18 cellular contexts compared by ENCODE assay signal in the genomic region with DNA sequence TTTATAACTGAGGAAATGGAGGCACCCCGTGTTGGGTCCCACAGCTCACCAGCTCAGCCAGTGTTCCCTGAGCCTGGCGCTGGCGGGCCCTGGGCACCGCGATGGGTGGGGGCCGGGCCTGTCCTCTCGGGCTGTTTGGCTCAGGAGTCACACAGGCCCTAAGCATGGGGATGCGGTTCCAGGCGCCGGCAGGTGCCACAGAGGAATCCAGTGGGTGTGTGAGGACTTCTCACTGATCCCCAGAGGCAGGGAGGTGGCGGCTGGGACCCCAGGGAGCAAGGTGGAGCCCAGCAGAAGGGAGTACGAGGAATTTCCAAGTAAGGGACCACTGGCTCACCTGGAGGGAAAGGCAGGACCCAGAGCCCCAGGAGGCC. TPM values are rescaled to one million over a fixed set of nuclear protein-coding genes. Genes with fewer than 3 reads are reported as not detected.
DNase-seq lines count a peak whose midpoint lies in the region; ATAC-seq and FAIRE-seq lines count a peak whose summit lies in the region.
"Had no signal": no experiment of that assay in that cellular context is flagged by ENCODE, and none has a peak within 500 bp of the region (broad histone marks: within the 10 kb centered on the region; RNA-seq: fewer than 3 reads in every experiment).

No MANE protein-coding gene starts in this region.

- intact Hi-C loops in activated CD4-positive, alpha-beta memory T cell treated with anti-CD3 and anti-CD28 coated beads for 36 hours (cut with micrococcal nuclease): no loop called here
- intact Hi-C loops in sciatic nerve (cut with DNase I): no loop called here

- FAIRE-seq in HTR-8/SVneo (lab: Jason Lieb, UNC): no peak
- FAIRE-seq: A549, HepG2 had no signal

- H3K27me3 Mint-ChIP-seq in activated CD4-positive, alpha-beta memory T cell treated with anti-CD3 and anti-CD28 coated beads for 36 hours: peaks cover 1% of the 10 kb centered on the region
- peaks cover 8% of the 10 kb centered on the region for H3K27me3 Mint-ChIP-seq in activated CD4-positive, alpha-beta memory T cell treated with anti-CD3 and anti-CD28 coated beads, Interleukin-2, amount 10 ng/mL, durations not matched to agents 7 days and 5 days
- peaks cover under 1% of the 10 kb centered on the region for H3K27me3 Mint-ChIP-seq in CD4-positive, CD25-positive, alpha-beta regulatory T cell
- peaks cover 5% of the 10 kb centered on the region for H3K27me3 Mint-ChIP-seq in activated naive CD8-positive, alpha-beta T cell treated with anti-CD3 and anti-CD28 coated beads for 36 hours

- no peak overlapping the region for H3K4me3 Mint-ChIP-seq in activated CD4-positive, alpha-beta memory T cell treated with anti-CD3 and anti-CD28 coated beads for 36 hours
- H3K4me3 Mint-ChIP-seq in activated CD4-positive, alpha-beta memory T cell treated with anti-CD3 and anti-CD28 coated beads, Interleukin-2, amount 10 ng/mL, durations not matched to agents 7 days and 5 days: no peak overlapping the region
- no peak overlapping the region for H3K4me3 Mint-ChIP-seq in CD4-positive, CD25-positive, alpha-beta regulatory T cell
- H3K4me3 Mint-ChIP-seq in activated naive CD8-positive, alpha-beta T cell treated with anti-CD3 and anti-CD28 coated beads for 36 hours: no peak overlapping the region

- no peak for ATAC-seq in CD4-positive, CD25-positive, alpha-beta regulatory T cell (ENCODE audit: low read depth in 2 of 2)
- no peak for ATAC-seq in sciatic nerve
- no peak for ATAC-seq in HG02759 (IDR thresholded peaks at IDR 0.05; ENCODE audit: unreplicated experiment)
- ATAC-seq: Panc1 had no signal

- no peaks in the 10 kb centered on the region for H3K9me3 ChIP-seq in CD4-positive, CD25-positive, alpha-beta regulatory T cell (ENCODE audit: control insufficient read depth in 2 of 2, low read length in 2 of 2)
- H3K9me3 ChIP-seq: A549, MG63 had no signal

- no peaks in the 10 kb centered on the region for H3K9me3 Mint-ChIP-seq in activated CD4-positive, alpha-beta memory T cell treated with anti-CD3 and anti-CD28 coated beads for 36 hours
- H3K9me3 Mint-ChIP-seq in activated CD4-positive, alpha-beta memory T cell treated with anti-CD3 and anti-CD28 coated beads, Interleukin-2, amount 10 ng/mL, durations not matched to agents 7 days and 5 days: peaks cover 5% of the 10 kb centered on the region
- peaks cover 0 to 1% (median 0%) of the 10 kb centered on the region in 7 donors for H3K9me3 Mint-ChIP-seq in CD4-positive, CD25-positive, alpha-beta regulatory T cell
- H3K9me3 Mint-ChIP-seq in activated naive CD8-positive, alpha-beta T cell treated with anti-CD3 and anti-CD28 coated beads for 36 hours: no peaks in the 10 kb centered on the region

- H3K27ac Mint-ChIP-seq in activated CD4-positive, alpha-beta memory T cell treated with anti-CD3 and anti-CD28 coated beads for 36 hours: peak overlapping the region; percentile 97
- H3K27ac Mint-ChIP-seq in activated CD4-positive, alpha-beta memory T cell treated with anti-CD3 and anti-CD28 coated beads, Interleukin-2, amount 10 ng/mL, durations not matched to agents 7 days and 5 days: no peak overlapping the region
- H3K27ac Mint-ChIP-seq in CD4-positive, CD25-positive, alpha-beta regulatory T cell: peak overlapping the region in 2 of 3 donors; percentile 18 to 71
- peak overlapping the region; percentile 98 for H3K27ac Mint-ChIP-seq in activated naive CD8-positive, alpha-beta T cell treated with anti-CD3 and anti-CD28 coated beads for 36 hours

- H3K36me3 ChIP-seq in CD4-positive, CD25-positive, alpha-beta regulatory T cell (ENCODE audit: control insufficient read depth, insufficient read depth, low read length): no peaks in the 10 kb centered on the region
- H3K36me3 ChIP-seq: MG63 had no signal

- POLR2A ChIA-PET in activated CD4-positive, alpha-beta memory T cell treated with anti-CD3 and anti-CD28 coated beads for 36 hours (lab: Charles Lee): interaction anchor here (1.1 kb wide), 1 partner anchor 31 kb away, joined by 3 read pairs; no protein-coding TSS in a partner anchor
- POLR2A ChIA-PET in activated CD4-positive, alpha-beta memory T cell treated with anti-CD3 and anti-CD28 coated beads, Interleukin-2, amount 10 ng/mL, durations not matched to agents 7 days and 5 days (lab: Charles Lee): no interaction called here

- peaks cover 51% of the 10 kb centered on the region for H3K4me1 Mint-ChIP-seq in activated CD4-positive, alpha-beta memory T cell treated with anti-CD3 and anti-CD28 coated beads for 36 hours (ENCODE audit: low read depth)
- H3K4me1 Mint-ChIP-seq in activated CD4-positive, alpha-beta memory T cell treated with anti-CD3 and anti-CD28 coated beads, Interleukin-2, amount 10 ng/mL, durations not matched to agents 7 days and 5 days: peaks cover 49% of the 10 kb centered on the region
- H3K4me1 Mint-ChIP-seq in CD4-positive, CD25-positive, alpha-beta regulatory T cell: peaks cover 15 to 48% (median 30%) of the 10 kb centered on the region in 4 donors
- peaks cover 52% of the 10 kb centered on the region for H3K4me1 Mint-ChIP-seq in activated naive CD8-positive, alpha-beta T cell treated with anti-CD3 and anti-CD28 coated beads for 36 hours

- no peak overlapping the region for H3K27ac ChIP-seq in CD4-positive, CD25-positive, alpha-beta regulatory T cell (ENCODE audit: insufficient read depth, low read length, poor library complexity, severe bottlenecking)
- H3K27ac ChIP-seq: A549, C4-2B had no signal

- peak; percentile 8 for DNase-seq in activated CD4-positive, alpha-beta memory T cell treated with anti-CD3 and anti-CD28 coated beads for 36 hours
- no peak for DNase-seq in activated CD4-positive, alpha-beta memory T cell treated with anti-CD3 and anti-CD28 coated beads, Interleukin-2, amount 10 ng/mL, durations not matched to agents 7 days and 5 days
- no peak for DNase-seq in CD4-positive, CD25-positive, alpha-beta regulatory T cell
- DNase-seq in activated naive CD8-positive, alpha-beta T cell treated with anti-CD3 and anti-CD28 coated beads for 36 hours: no peak
- peak; percentile 54 for DNase-seq in sciatic nerve (ENCODE audit: low spot score)
- no peak for DNase-seq in 8988T
- DNase-seq in HTR-8/SVneo (ENCODE audit: insufficient read length, low spot score): no peak
- DNase-seq: COR-L47, H7, MG63, NCI-H1105, NCI-H187 treated with DMSO at 0.1 percent for 48 hours, NCI-H82 had no signal

- H3K4me3 ChIP-seq in CD4-positive, CD25-positive, alpha-beta regulatory T cell (ENCODE audit: low read depth, low read length): no peak overlapping the region
- H3K4me3 ChIP-seq: A549, MG63 had no signal

- H3K36me3 Mint-ChIP-seq in activated CD4-positive, alpha-beta memory T cell treated with anti-CD3 and anti-CD28 coated beads for 36 hours: peaks cover 5% of the 10 kb centered on the region
- H3K36me3 Mint-ChIP-seq in activated CD4-positive, alpha-beta memory T cell treated with anti-CD3 and anti-CD28 coated beads, Interleukin-2, amount 10 ng/mL, durations not matched to agents 7 days and 5 days (ENCODE audit: low read depth): peaks cover 6% of the 10 kb centered on the region
- no peaks in the 10 kb centered on the region for H3K36me3 Mint-ChIP-seq in CD4-positive, CD25-positive, alpha-beta regulatory T cell
- H3K36me3 Mint-ChIP-seq in activated naive CD8-positive, alpha-beta T cell treated with anti-CD3 and anti-CD28 coated beads for 36 hours: peaks cover 13% of the 10 kb centered on the region

- H3K4me1 ChIP-seq in CD4-positive, CD25-positive, alpha-beta regulatory T cell (ENCODE audit: control insufficient read depth, insufficient read depth, low read length, poor library complexity, severe bottlenecking): peaks cover 40% of the 10 kb centered on the region
- H3K4me1 ChIP-seq: A549 had no signal

- CTCF ChIA-PET in activated CD4-positive, alpha-beta memory T cell treated with anti-CD3 and anti-CD28 coated beads for 36 hours (lab: Charles Lee): no interaction called here
- CTCF ChIA-PET in activated CD4-positive, alpha-beta memory T cell treated with anti-CD3 and anti-CD28 coated beads, Interleukin-2, amount 10 ng/mL, durations not matched to agents 7 days and 5 days (lab: Charles Lee): no interaction called here

- H3K27me3 ChIP-seq in CD4-positive, CD25-positive, alpha-beta regulatory T cell (ENCODE audit: control insufficient read depth, insufficient read depth, low read length): no peaks in the 10 kb centered on the region
- H3K27me3 ChIP-seq: MG63 had no signal

RNA-seq across cellular contexts. Expression of a gene that starts 57.5 kb away (rescaled TPM):
- total RNA-seq in activated CD4-positive, alpha-beta memory T cell treated with anti-CD3 and anti-CD28 coated beads for 36 hours: 100 to 1,000 TPM; 689 to 705 TPM
- 100 to 1,000 TPM; 171 to 178 TPM for total RNA-seq in activated CD4-positive, alpha-beta memory T cell treated with anti-CD3 and anti-CD28 coated beads, Interleukin-2, amount 10 ng/mL, durations not matched to agents 7 days and 5 days
- total RNA-seq in CD4-positive, CD25-positive, alpha-beta regulatory T cell: 71.3 TPM
- polyA plus RNA-seq in CD4-positive, CD25-positive, alpha-beta regulatory T cell: 10 to 100 TPM in 3 of 4 donors, 1 to 10 TPM in 1; 9.0 to 14.3 (median 11.2) TPM
- total RNA-seq in activated naive CD8-positive, alpha-beta T cell treated with anti-CD3 and anti-CD28 coated beads for 36 hours: 100 to 1,000 TPM; 432 to 438 TPM
- 4.7 TPM for total RNA-seq in sciatic nerve

Comparison
In these comparisons a context has a peak if more than half of its experiments do, and no peak if none do; other contexts are left out.
1. DNase-seq: peak in activated CD4-positive, alpha-beta memory T cell treated with anti-CD3 and anti-CD28 coated beads for 36 hours (single experiment) and sciatic nerve (single experiment); none in activated CD4-positive, alpha-beta memory T cell treated with anti-CD3 and anti-CD28 coated beads, Interleukin-2, amount 10 ng/mL, durations not matched to agents 7 days and 5 days (single experiment), CD4-positive, CD25-positive, alpha-beta regulatory T cell (0 of 3), activated naive CD8-positive, alpha-beta T cell treated with anti-CD3 and anti-CD28 coated beads for 36 hours (single experiment), 8988T (single experiment) and HTR-8/SVneo (single experiment).
2. RNA of a gene that starts 57.5 kb away (total RNA-seq): 689 to 705 TPM in activated CD4-positive, alpha-beta memory T cell treated with anti-CD3 and anti-CD28 coated beads for 36 hours, 432 to 438 TPM in activated naive CD8-positive, alpha-beta T cell treated with anti-CD3 and anti-CD28 coated beads for 36 hours, 171 to 178 TPM in activated CD4-positive, alpha-beta memory T cell treated with anti-CD3 and anti-CD28 coated beads, Interleukin-2, amount 10 ng/mL, durations not matched to agents 7 days and 5 days and 71.3 TPM in CD4-positive, CD25-positive, alpha-beta regulatory T cell (single experiment); 4.7 TPM in sciatic nerve (single experiment); every median in the first group is over 10 times any median in the second.